16 cellular contexts compared by ENCODE assay signal in genomic region chrY:13296176-13296890, GRCh38.
DNase-seq lines count a peak whose midpoint lies in the region; ATAC-seq lines count a peak whose summit lies in the region.
"Had no signal": no experiment of that assay in that cellular context is flagged by ENCODE, and none has a peak within 500 bp of the region (broad histone marks: within the 10 kb centered on the region; RNA-seq: fewer than 3 reads in every experiment).

No MANE protein-coding gene starts in this region.

- H3K4me1 Mint-ChIP-seq in activated naive CD8-positive, alpha-beta T cell (ENCODE audit: low read depth) = peaks cover 7% of the 10 kb centered on the region
- no peaks in the 10 kb centered on the region for H3K4me1 Mint-ChIP-seq in activated naive CD8-positive, alpha-beta T cell treated with anti-CD3 and anti-CD28 coated beads for 36 hours
- H3K4me1 Mint-ChIP-seq in activated naive CD8-positive, alpha-beta T cell treated with anti-CD3 and anti-CD28 coated beads, Interleukin-2, amount 10 ng/mL, durations not matched to agents 7 days and 5 days = no peaks in the 10 kb centered on the region
- H3K4me1 Mint-ChIP-seq: H9 had no signal

- ATAC-seq in activated naive CD8-positive, alpha-beta T cell treated with anti-CD3 and anti-CD28 coated beads, Interleukin-2, amount 10 ng/mL, durations not matched to agents 7 days and 5 days (ENCODE audit: low read depth) = no peak
- no peak for ATAC-seq in GM21447 (IDR thresholded peaks at IDR 0.05; ENCODE audit: unreplicated experiment)
- no peak for ATAC-seq in HG02973 (IDR thresholded peaks at IDR 0.05; ENCODE audit: unreplicated experiment)

- no peak for DNase-seq in activated naive CD8-positive, alpha-beta T cell treated with anti-CD3 and anti-CD28 coated beads for 36 hours
- DNase-seq in activated naive CD8-positive, alpha-beta T cell treated with anti-CD3 and anti-CD28 coated beads, Interleukin-2, amount 10 ng/mL, durations not matched to agents 7 days and 5 days = no peak
- DNase-seq in iPS DF 4.7 (ENCODE audit: extremely low read depth, low spot score) (peak; percentile 14), NCI-H187 (lab: John Stamatoyannopoulos, UW) (no peak), SIG-M5 treated with dmso at 0.1 percent for 504 hours (lab: John Stamatoyannopoulos, UW; ENCODE audit: unreplicated experiment) (no peak)
- DNase-seq: 8988T; AML-193; Caco-2; CD8-positive, alpha-beta memory T cell; DMS53; GF-D8; GM23248; H9 had no signal

- H3K27me3 Mint-ChIP-seq in activated naive CD8-positive, alpha-beta T cell = no peaks in the 10 kb centered on the region
- H3K27me3 Mint-ChIP-seq in activated naive CD8-positive, alpha-beta T cell treated with anti-CD3 and anti-CD28 coated beads for 36 hours = no peaks in the 10 kb centered on the region
- H3K27me3 Mint-ChIP-seq in activated naive CD8-positive, alpha-beta T cell treated with anti-CD3 and anti-CD28 coated beads, Interleukin-2, amount 10 ng/mL, durations not matched to agents 7 days and 5 days = no peaks in the 10 kb centered on the region
- H3K27me3 Mint-ChIP-seq: CD8-positive, alpha-beta memory T cell had no signal

- no peak overlapping the region for H3K4me3 Mint-ChIP-seq in activated naive CD8-positive, alpha-beta T cell
- no peak overlapping the region for H3K4me3 Mint-ChIP-seq in activated naive CD8-positive, alpha-beta T cell treated with anti-CD3 and anti-CD28 coated beads for 36 hours
- no peak overlapping the region for H3K4me3 Mint-ChIP-seq in activated naive CD8-positive, alpha-beta T cell treated with anti-CD3 and anti-CD28 coated beads, Interleukin-2, amount 10 ng/mL, durations not matched to agents 7 days and 5 days
- H3K4me3 Mint-ChIP-seq: CD8-positive, alpha-beta memory T cell; H9 had no signal

- no peaks in the 10 kb centered on the region for H3K9me3 Mint-ChIP-seq in activated naive CD8-positive, alpha-beta T cell (ENCODE audit: low read depth)
- H3K9me3 Mint-ChIP-seq in activated naive CD8-positive, alpha-beta T cell treated with anti-CD3 and anti-CD28 coated beads for 36 hours = peaks cover 1% of the 10 kb centered on the region
- H3K9me3 Mint-ChIP-seq in activated naive CD8-positive, alpha-beta T cell treated with anti-CD3 and anti-CD28 coated beads, Interleukin-2, amount 10 ng/mL, durations not matched to agents 7 days and 5 days = no peaks in the 10 kb centered on the region
- H3K9me3 Mint-ChIP-seq: CD8-positive, alpha-beta memory T cell; H9 had no signal

- H3K27ac Mint-ChIP-seq in activated naive CD8-positive, alpha-beta T cell = peak overlapping the region; percentile 28
- H3K27ac Mint-ChIP-seq in activated naive CD8-positive, alpha-beta T cell treated with anti-CD3 and anti-CD28 coated beads for 36 hours = no peak overlapping the region
- H3K27ac Mint-ChIP-seq in activated naive CD8-positive, alpha-beta T cell treated with anti-CD3 and anti-CD28 coated beads, Interleukin-2, amount 10 ng/mL, durations not matched to agents 7 days and 5 days = peak overlapping the region; percentile 45
- H3K27ac Mint-ChIP-seq: CD8-positive, alpha-beta memory T cell; H9 had no signal

- peaks cover 16% of the 10 kb centered on the region for H3K36me3 Mint-ChIP-seq in activated naive CD8-positive, alpha-beta T cell
- peaks cover 37% of the 10 kb centered on the region for H3K36me3 Mint-ChIP-seq in activated naive CD8-positive, alpha-beta T cell treated with anti-CD3 and anti-CD28 coated beads for 36 hours
- H3K36me3 Mint-ChIP-seq in activated naive CD8-positive, alpha-beta T cell treated with anti-CD3 and anti-CD28 coated beads, Interleukin-2, amount 10 ng/mL, durations not matched to agents 7 days and 5 days = peaks cover 30% of the 10 kb centered on the region

- POLR2A ChIA-PET in activated naive CD8-positive, alpha-beta T cell treated with anti-CD3 and anti-CD28 coated beads, Interleukin-2, amount 10 ng/mL, durations not matched to agents 7 days and 5 days (lab: Charles Lee) = no interaction called here
